ENCODE assay signal across 21 cellular contexts in the genomic region with DNA sequence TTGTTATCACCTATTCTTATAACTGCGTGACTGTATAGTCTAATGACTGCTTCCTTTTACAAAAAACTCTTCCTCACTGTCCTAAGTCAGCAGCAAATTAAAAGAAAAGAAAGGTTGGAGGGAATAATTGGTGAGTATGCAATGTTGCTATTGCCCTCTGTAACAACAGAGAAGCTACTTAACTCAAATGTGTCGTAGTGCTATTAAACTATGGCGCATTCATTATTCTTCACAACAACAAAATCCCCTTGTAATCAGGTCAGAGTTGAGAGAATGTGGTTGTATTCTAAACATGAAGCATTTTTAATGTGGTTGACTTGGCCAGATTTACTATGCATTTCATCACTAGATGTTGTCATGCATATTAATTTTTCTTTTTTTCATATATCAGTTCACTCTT.
"Had no signal": no experiment of that assay in that cellular context is flagged by ENCODE, and none has a peak within 500 bp of the region (broad histone marks: within the 10 kb centered on the region; RNA-seq: fewer than 3 reads in every experiment).

No MANE protein-coding gene starts in this region.

- ATAC-seq: activated T-helper 17 cell treated with anti-CD3 and anti-CD28 coated beads, Interleukin-2, amount 50 U/mL, for 72 hours; T-cell had no signal

- DNase-seq: activated B cell treated with CpG ODN at 0.5 μM for 24 hours; activated CD4-positive, alpha-beta memory T cell treated with anti-CD3 and anti-CD28 coated beads for 36 hours; activated CD4-positive, alpha-beta T cell treated with anti-CD3 and anti-CD28 coated beads, Interleukin-2, amount 10 ng/mL, durations not matched to agents 7 days and 5 days; activated gamma-delta T cell; activated naive CD4-positive, alpha-beta T cell treated with anti-CD3 and anti-CD28 coated beads for 36 hours; activated T-cell treated with anti-CD3 and anti-CD28 coated beads for 4 hours; activated T-cell treated with anti-CD3 and anti-CD28 coated beads, Interleukin-2, amount 50 U/mL, for 48 hours; amygdala; KG1; NCI-H1048; NCI-H146; NCI-H187 treated with DMSO at 0.1 percent for 48 hours; NCI-H2081 treated with DMSO at 0.1 percent for 48 hours; NCI-H2171 treated with DMSO at 0.1 percent for 48 hours; NCI-H226; NCI-H526; SIG-M5; T-cell; T-helper 2 cell; T1000 had no signal
